10 cellular contexts compared by ENCODE assay signal in the genomic region with DNA sequence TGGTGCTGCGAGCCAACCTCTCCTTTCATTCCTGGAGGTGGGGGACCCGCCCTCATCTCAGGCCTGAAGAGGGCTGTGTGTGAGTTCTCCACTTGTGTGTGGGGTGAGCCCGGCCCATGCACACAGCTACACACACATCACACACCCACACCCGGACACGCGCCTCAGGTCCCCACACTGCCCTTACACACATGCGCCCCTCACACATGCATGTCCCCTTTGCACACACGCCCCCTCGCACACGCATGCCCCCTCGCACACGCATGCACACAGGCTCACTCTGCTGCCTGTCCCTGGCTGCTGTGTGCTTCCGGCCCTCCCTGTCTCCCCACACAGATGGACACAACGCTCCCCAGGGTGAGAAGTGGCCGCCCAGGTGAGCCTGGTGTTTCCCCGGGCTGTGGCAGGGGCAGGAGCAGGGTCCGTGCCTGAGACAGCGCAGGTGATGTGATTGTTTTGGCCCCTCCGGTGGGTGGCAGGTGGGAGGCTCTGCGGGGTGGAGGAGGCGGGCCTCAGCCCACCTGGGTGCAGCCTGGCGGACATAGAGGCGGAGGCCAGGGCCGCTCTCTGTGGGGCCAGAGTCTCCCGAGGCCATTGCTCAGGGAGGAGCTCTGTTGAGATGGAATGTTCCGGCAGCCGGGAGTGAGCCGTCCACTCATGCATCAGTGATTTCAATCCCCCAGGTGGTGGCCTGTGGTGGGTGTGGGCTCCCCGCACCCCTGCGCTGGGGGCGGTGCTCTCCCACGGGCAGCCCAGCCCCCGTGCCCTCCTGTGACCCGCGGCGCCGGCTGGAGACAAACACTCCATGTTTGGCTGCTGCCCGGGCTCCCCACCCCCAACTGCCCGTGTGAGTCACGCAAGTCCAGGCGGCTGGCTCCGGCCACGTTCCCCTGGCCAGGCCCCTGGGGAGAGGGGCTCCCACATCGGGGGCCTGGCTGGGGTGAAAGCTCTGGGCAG. TPM values are rescaled to one million over a fixed set of nuclear protein-coding genes. Genes with fewer than 3 reads are reported as not detected.
A peak's percentile ranks its signal among the peaks of the same experiment; 100 is the strongest.
DNase-seq lines count a peak whose midpoint lies in the region; ATAC-seq and TF ChIP-seq lines count a peak whose summit lies in the region.
"Had no signal": no experiment of that assay in that cellular context is flagged by ENCODE, and none has a peak within 500 bp of the region (broad histone marks: within the 10 kb centered on the region; RNA-seq: fewer than 3 reads in every experiment).

No MANE protein-coding gene starts in this region.

- DNase-seq in Caki2 (ENCODE audit: low read depth) (peak; percentile 96), SJSA1 (ENCODE audit: low read depth in 1 of 2, low spot score in 2 of 2) (peak; percentile 42 to 71), glomerular visceral epithelial cell (ENCODE audit: extremely low spot score) (peak; percentile 92), psoas muscle (peak; percentile 63 to 74)
- DNase-seq in activated T-cell treated with anti-CD3 and anti-CD28 coated beads, Interleukin-2, amount 50 U/mL, for 1 hour: no peak

- H3K36me3 ChIP-seq in SJSA1 (no peaks in the 10 kb centered on the region), psoas muscle (ENCODE audit: insufficient read depth in 1 of 2, low read depth in 1 of 2) (no peaks in the 10 kb centered on the region)

- no peak overlapping the region for H3K27ac ChIP-seq in SJSA1
- H3K27ac ChIP-seq in psoas muscle: peak overlapping the region; percentile 46

- H3K27me3 ChIP-seq in SJSA1 (replicated peaks) (peaks cover 13% of the 10 kb centered on the region), psoas muscle (ENCODE audit: insufficient read depth in 3 of 3, low read length in 2 of 3) (peaks cover 0 to 57% (median 17%) of the 10 kb centered on the region in 3 donors)

- intact Hi-C loops in psoas muscle (cut with DNase I): no loop called here

- TF ChIP-seq CTCF in psoas muscle (IDR thresholded peaks at IDR 0.05): no peak

- peaks cover 21% of the 10 kb centered on the region for H3K4me1 ChIP-seq in SJSA1 (replicated peaks)
- no peaks in the 10 kb centered on the region for H3K4me1 ChIP-seq in psoas muscle

- ATAC-seq in psoas muscle: peak; percentile 17 to 61 (median 48)
- ATAC-seq in GM18858 (IDR thresholded peaks at IDR 0.05; ENCODE audit: unreplicated experiment): no peak
- no peak for ATAC-seq in GM21526 (IDR thresholded peaks at IDR 0.05; ENCODE audit: low FRiP score, unreplicated experiment)
- ATAC-seq in esophagus mucosa: no peak

- H3K9me3 ChIP-seq in SJSA1 (replicated peaks) (no peaks in the 10 kb centered on the region), psoas muscle (no peaks in the 10 kb centered on the region)

- 43 to 47% (median 43%) methylated on average over 37 to 44 of the region's 44 CpGs for WGBS in psoas muscle, 3 donors

- no peak overlapping the region for H3K4me3 ChIP-seq in SJSA1
- no peak overlapping the region for H3K4me3 ChIP-seq in psoas muscle

- in situ Hi-C loops in Caki2 (cut with HindIII; ENCODE audit: low pct_unique_long_range_greater_than_20kb, low sequenced_read_pairs): no loop called here

RNA-seq across cellular contexts. Expression of gene CACNA1H, which starts 29.1 kb away (rescaled TPM):
- 9.7 and 10.8 TPM in 2 replicates for total RNA-seq in Caki2 (2014; rRNA removed; shearing (Covaris generic); ENCODE audit: low replicate concordance)
- total RNA-seq in SJSA1 (2014; rRNA removed; shearing (Covaris generic)): not detected in 2 replicates
- total RNA-seq in psoas muscle (1 to 10 TPM; 2.0 to 5.9 (median 3.0) TPM), esophagus mucosa (1.1 TPM)
- polyA plus RNA-seq in psoas muscle: 1 to 10 TPM; 1.8 to 2.3 (median 2.0) TPM
- total RNA-seq: bronchial epithelial cell had no signal

RNA-seq across cellular contexts. Expression of gene TPSG1, which starts 43.1 kb away (rescaled TPM):
- not detected in 2 replicates for total RNA-seq in Caki2 (2014; rRNA removed; shearing (Covaris generic); ENCODE audit: low replicate concordance)
- not detected in 2 replicates for total RNA-seq in SJSA1 (2014; rRNA removed; shearing (Covaris generic))
- not detected for total RNA-seq in psoas muscle
- under 1 TPM in 1 of 3 donors, not detected in 2; 0.08 TPM for polyA plus RNA-seq in psoas muscle
- 0.24 TPM for total RNA-seq in esophagus mucosa
- total RNA-seq: bronchial epithelial cell, SK-MEL-5 had no signal

RNA-seq across cellular contexts. Expression of gene TPSB2, which starts 48.0 kb away (rescaled TPM):
- not detected in 2 replicates for total RNA-seq in Caki2 (2014; rRNA removed; shearing (Covaris generic); ENCODE audit: low replicate concordance)
- not detected in 2 replicates for total RNA-seq in SJSA1 (2014; rRNA removed; shearing (Covaris generic))
- 10 to 100 TPM in 1 of 4 donors, 1 to 10 TPM in 3; 3.2 to 14.2 (median 4.6) TPM for total RNA-seq in psoas muscle
- 1 to 10 TPM; 1.9 to 6.1 (median 2.7) TPM for polyA plus RNA-seq in psoas muscle
- total RNA-seq in esophagus mucosa: 4.5 TPM
- total RNA-seq: bronchial epithelial cell, SK-MEL-5 had no signal

RNA-seq across cellular contexts. Expression of gene TPSAB1, which starts 58.5 kb away (rescaled TPM):
- total RNA-seq in Caki2 (2014; rRNA removed; shearing (Covaris generic); ENCODE audit: low replicate concordance): not detected in 2 replicates
- total RNA-seq in SJSA1 (2014; rRNA removed; shearing (Covaris generic)): not detected in 2 replicates
- total RNA-seq in psoas muscle (1 to 10 TPM; 1.3 to 8.9 (median 6.0) TPM), esophagus mucosa (4.6 TPM)
- polyA plus RNA-seq in psoas muscle: 1 to 10 TPM; 1.6 to 5.0 (median 2.6) TPM
- total RNA-seq: bronchial epithelial cell, SK-MEL-5 had no signal

Comparison
In these comparisons a context has a peak if more than half of its experiments do, and no peak if none do; other contexts are left out.
1. ATAC-seq: peak in psoas muscle (4 of 4); none in GM18858 (single experiment), GM21526 (single experiment) and esophagus mucosa (single experiment).